Comparison of ENCODE assay signal across 15 cellular contexts in the genomic region with DNA sequence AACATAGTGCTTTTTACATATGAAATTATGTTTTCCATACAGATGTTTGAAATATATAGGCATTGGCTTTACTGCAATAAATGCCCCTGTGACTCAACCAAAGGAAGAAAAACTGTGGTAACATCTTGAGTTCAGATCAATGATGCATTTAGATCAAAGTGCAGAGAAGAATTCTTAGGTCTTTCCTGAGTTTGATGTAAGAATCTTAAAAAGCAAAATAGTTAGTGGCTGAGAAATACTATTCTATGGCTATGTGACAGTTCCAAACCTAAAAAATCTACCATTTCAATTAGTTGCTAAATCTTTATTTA.
"Had no signal": no experiment of that assay in that cellular context is flagged by ENCODE, and none has a peak within 500 bp of the region (broad histone marks: within the 10 kb centered on the region; RNA-seq: fewer than 3 reads in every experiment).

No MANE protein-coding gene starts in this region.

- H3K36me3 ChIP-seq: ascending aorta, breast epithelium, neural progenitor cell, spleen, upper lobe of left lung had no signal

- ATAC-seq: psoas muscle, sciatic nerve, WTC11 had no signal

- H3K4me3 ChIP-seq: ascending aorta, breast epithelium, lung, neural progenitor cell, psoas muscle, spleen, upper lobe of left lung had no signal

- H3K27me3 ChIP-seq: ascending aorta, breast epithelium, spleen, upper lobe of left lung had no signal

- H3K9ac ChIP-seq: neural progenitor cell had no signal

- H3K9me3 ChIP-seq: ascending aorta, breast epithelium, psoas muscle, upper lobe of left lung had no signal

- H3K4me1 ChIP-seq: ascending aorta, breast epithelium, neural progenitor cell, spleen, upper lobe of left lung had no signal

- DNase-seq: activated CD4-positive, alpha-beta memory T cell treated with anti-CD3 and anti-CD28 coated beads, Interleukin-2, amount 10 ng/mL, durations not matched to agents 7 days and 5 days; activated CD4-positive, alpha-beta T cell treated with anti-CD3 and anti-CD28 coated beads for 4 hours; activated naive CD4-positive, alpha-beta T cell treated with anti-CD3 and anti-CD28 coated beads, Interleukin-2, amount 10 ng/mL, durations not matched to agents 7 days and 5 days; activated T-cell treated with anti-CD3 and anti-CD28 coated beads, Interleukin-2, amount 50 U/mL, for 24 hours; effector memory CD4-positive, alpha-beta T cell; foreskin melanocyte; psoas muscle; spleen; upper lobe of left lung had no signal

- H3K27ac ChIP-seq: ascending aorta, breast epithelium, neural progenitor cell, psoas muscle, spleen, upper lobe of left lung had no signal
